In the genomic region with DNA sequence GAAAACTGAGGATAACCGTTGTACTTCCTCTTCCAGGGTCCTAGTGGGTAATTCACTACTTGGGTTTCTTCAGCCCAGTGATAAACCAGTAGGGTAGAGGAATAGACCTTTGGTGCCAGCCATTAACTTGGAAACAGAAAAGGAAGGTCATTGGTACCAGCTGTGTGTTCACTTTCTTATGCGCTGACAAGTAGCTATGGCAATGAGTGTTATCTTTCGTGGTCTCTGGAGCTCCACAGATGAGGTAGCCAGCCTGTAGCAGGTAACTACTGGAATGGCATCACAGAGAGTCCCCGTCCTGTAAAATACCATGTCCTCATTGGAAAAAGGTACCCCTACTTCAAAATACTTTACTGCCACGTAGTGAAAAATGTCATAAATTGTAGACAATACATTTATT, we compare ENCODE assay signal across 9 cellular contexts. TPM values are rescaled to one million over a fixed set of nuclear protein-coding genes. Genes with fewer than 3 reads are reported as not detected.
DNase-seq lines count a peak whose midpoint lies in the region; ATAC-seq and TF ChIP-seq lines count a peak whose summit lies in the region.
"Had no signal": no experiment of that assay in that cellular context is flagged by ENCODE, and none has a peak within 500 bp of the region (broad histone marks: within the 10 kb centered on the region; RNA-seq: fewer than 3 reads in every experiment).

No MANE protein-coding gene starts in this region.

- H3K4me3 Mint-ChIP-seq in T-helper 1 cell treated with Interleukin-12 subunit alpha and Interleukin-12 subunit beta and Interleukin-4 antibody, amounts not matched to agents 30 μg/mL and 1 μg/mL, for 36 hours, result peak overlapping the region; percentile 90

- no peak for ATAC-seq in GM19452 (IDR thresholded peaks at IDR 0.05; ENCODE audit: unreplicated experiment)

- H3K9me3 Mint-ChIP-seq in T-helper 1 cell treated with Interleukin-12 subunit alpha and Interleukin-12 subunit beta and Interleukin-4 antibody, amounts not matched to agents 30 μg/mL and 1 μg/mL, for 36 hours, result no peaks in the 10 kb centered on the region

- peak overlapping the region; percentile 20 for H3K27ac Mint-ChIP-seq in T-helper 1 cell treated with Interleukin-12 subunit alpha and Interleukin-12 subunit beta and Interleukin-4 antibody, amounts not matched to agents 30 μg/mL and 1 μg/mL, for 36 hours

- peaks cover 52% of the 10 kb centered on the region for H3K4me1 Mint-ChIP-seq in T-helper 1 cell treated with Interleukin-12 subunit alpha and Interleukin-12 subunit beta and Interleukin-4 antibody, amounts not matched to agents 30 μg/mL and 1 μg/mL, for 36 hours (ENCODE audit: low read depth)

- no peak for TF ChIP-seq CTCF in fibroblast of pulmonary artery (IDR thresholded peaks at IDR 0.05; ENCODE audit: low read length, missing control alignments)

- peak; percentile 15 for DNase-seq in stimulated activated CD4-positive, alpha-beta T cell treated with anti-CD3 and anti-CD28 coated beads, Interleukin-1b, Interleukin-23, amount 100 ng/mL, for 48 hours
- DNase-seq in stimulated activated CD4-positive, alpha-beta T cell treated with anti-CD3 and anti-CD28 coated beads, Interleukin-2, amount 100 ng/mL, for 24 hours, result no peak
- DNase-seq in fibroblast of pulmonary artery (ENCODE audit: low read depth) (no peak), cerebellum (ENCODE audit: low spot score) (no peak), NCI-H524 (lab: John Stamatoyannopoulos, UW) (no peak), LoVo (ENCODE audit: low spot score) (no peak)
- DNase-seq: Right ventricle myocardium superior had no signal

- peak overlapping the region; percentile 84 for H3K4me3 ChIP-seq in fibroblast of pulmonary artery (replicated peaks; ENCODE audit: low read depth, low read length)

- peaks cover 16% of the 10 kb centered on the region for H3K36me3 Mint-ChIP-seq in T-helper 1 cell treated with Interleukin-12 subunit alpha and Interleukin-12 subunit beta and Interleukin-4 antibody, amounts not matched to agents 30 μg/mL and 1 μg/mL, for 36 hours (ENCODE audit: low read depth)

- no peaks in the 10 kb centered on the region for H3K27me3 Mint-ChIP-seq in T-helper 1 cell treated with Interleukin-12 subunit alpha and Interleukin-12 subunit beta and Interleukin-4 antibody, amounts not matched to agents 30 μg/mL and 1 μg/mL, for 36 hours (ENCODE audit: low read depth)

RNA-seq across cellular contexts. Expression of gene UHRF2, which starts 2.3 kb away (rescaled TPM):
- total RNA-seq in cerebellum, result 87.2 TPM
